ENCODE assay signal across 21 cellular contexts in the genomic region with DNA sequence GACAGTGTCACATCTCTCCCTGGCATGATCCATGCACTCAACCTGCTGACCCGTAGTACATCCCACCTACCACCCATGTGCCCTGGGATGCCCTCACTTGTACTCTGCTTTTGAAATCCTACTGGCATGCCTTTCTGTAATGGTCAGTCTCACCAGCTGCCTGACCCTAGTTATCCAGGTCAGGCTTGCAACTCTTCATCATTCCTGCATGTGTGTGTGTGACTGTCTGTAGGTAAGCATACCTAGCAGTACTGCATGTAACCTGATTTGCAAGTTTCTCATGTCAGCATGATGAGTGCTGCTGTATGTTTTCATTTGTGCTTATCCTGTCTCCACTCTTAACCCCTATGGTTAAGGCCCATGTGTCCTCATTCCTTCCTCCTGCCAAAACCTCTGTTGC.
"Had no signal": no experiment of that assay in that cellular context is flagged by ENCODE, and none has a peak within 500 bp of the region (broad histone marks: within the 10 kb centered on the region; RNA-seq: fewer than 3 reads in every experiment).

No MANE protein-coding gene starts in this region.

- ATAC-seq: esophagus mucosa, heart right ventricle, sciatic nerve had no signal

- DNase-seq: cortex of kidney; dorsolateral prefrontal cortex; effector CD8-positive, alpha-beta T cell; heart right ventricle; hypothalamus; kidney glomerular epithelial cell; mesendoderm; naive B cell; posterior cingulate gyrus; spleen; stimulated activated CD4-positive, alpha-beta T cell treated with anti-CD3 and anti-CD28 coated beads, Interleukin-15, amount 100 ng/mL, for 24 hours; stimulated activated CD4-positive, alpha-beta T cell treated with anti-CD3 and anti-CD28 coated beads, Interleukin-1b, Interleukin-23, amount 100 ng/mL, for 48 hours; stimulated activated CD4-positive, alpha-beta T cell treated with anti-CD3 and anti-CD28 coated beads, Interleukin-4, amount 100 ng/mL, for 24 hours; stimulated activated naive B cell treated with anti-CD40 and anti-IgM and Interleukin-4, amounts not matched to agents 10 μg/mL and 1 μg/mL and 100 μg/mL, for 72 hours; stomach; substantia nigra; transverse colon; uterus had no signal

- H3K27ac ChIP-seq: heart right ventricle, spleen, stomach, thoracic aorta, transverse colon, uterus had no signal

- H3K9me3 Mint-ChIP-seq: stimulated activated naive B cell treated with anti-CD40 and anti-IgM and Interleukin-4, amounts not matched to agents 10 μg/mL and 1 μg/mL and 100 μg/mL, for 72 hours had no signal

- H3K36me3 Mint-ChIP-seq: naive B cell; stimulated activated naive B cell treated with anti-CD40 and anti-IgM and Interleukin-4, amounts not matched to agents 10 μg/mL and 1 μg/mL and 100 μg/mL, for 72 hours had no signal

- H3K36me3 ChIP-seq: heart right ventricle, spleen, stomach, thoracic aorta, transverse colon, uterus had no signal

- H3K4me3 ChIP-seq: dorsolateral prefrontal cortex, heart right ventricle, spleen, stomach, thoracic aorta, transverse colon, uterus had no signal

- H3K4me1 ChIP-seq: uterus had no signal

- H3K4me3 Mint-ChIP-seq: stimulated activated naive B cell treated with anti-CD40 and anti-IgM and Interleukin-4, amounts not matched to agents 10 μg/mL and 1 μg/mL and 100 μg/mL, for 72 hours had no signal

- H3K9me3 ChIP-seq: heart right ventricle, spleen, stomach, thoracic aorta, transverse colon, uterus had no signal

- H3K27me3 ChIP-seq: heart right ventricle, stomach, transverse colon, uterus had no signal

- H3K27ac Mint-ChIP-seq: stimulated activated naive B cell treated with anti-CD40 and anti-IgM and Interleukin-4, amounts not matched to agents 10 μg/mL and 1 μg/mL and 100 μg/mL, for 72 hours had no signal
